In the genomic region with DNA sequence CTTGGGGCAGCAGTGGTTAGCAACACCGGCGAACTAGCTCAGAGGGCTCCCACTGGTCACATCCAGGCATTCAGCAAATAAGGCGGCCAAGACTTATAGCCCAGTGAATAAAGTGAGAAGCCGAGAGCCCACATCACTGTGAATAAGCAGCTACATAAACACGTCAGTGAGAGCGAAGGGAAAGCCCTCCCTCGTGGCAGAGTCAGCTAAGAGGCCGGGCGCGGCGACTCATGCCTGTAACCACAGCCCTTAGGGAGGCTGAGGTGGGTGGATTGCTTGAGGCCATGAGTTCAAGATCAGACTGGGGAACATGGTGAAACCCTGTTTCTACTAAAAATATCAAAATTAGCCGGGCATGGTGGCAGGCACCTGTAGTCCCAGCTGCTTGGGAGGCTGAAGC, we compare ENCODE assay signal across 8 cellular contexts. TPM values are rescaled to one million over a fixed set of nuclear protein-coding genes. Genes with fewer than 3 reads are reported as not detected.
DNase-seq lines count a peak whose midpoint lies in the region; ATAC-seq and TF ChIP-seq lines count a peak whose summit lies in the region.

No MANE protein-coding gene starts in this region.

- peaks cover 6 to 10% of the 10 kb centered on the region in 2 donors for H3K4me1 ChIP-seq in gastrocnemius medialis

- H3K27me3 Mint-ChIP-seq in naive thymus-derived CD8-positive, alpha-beta T cell = no peaks in the 10 kb centered on the region

- H3K4me3 Mint-ChIP-seq in naive thymus-derived CD8-positive, alpha-beta T cell = peak overlapping the region in 8 of 10 donors; percentile 24 to 63 (median 56)

- DNase-seq in AG08396 (ENCODE audit: low spot score) = peak; percentile 41
- DNase-seq in NCI-H226 = peak; percentile 39
- peak; percentile 15 for DNase-seq in activated gamma-delta T cell treated with anti-CD3 and anti-CD28 coated beads, Interleukin-2, amount 50 U/mL, for 16 hours (ENCODE audit: low read depth)
- DNase-seq in naive thymus-derived CD8-positive, alpha-beta T cell = no peak
- DNase-seq in gastrocnemius medialis = no peak
- no peak for DNase-seq in dorsolateral prefrontal cortex
- DNase-seq in NCI-H1092 (lab: John Stamatoyannopoulos, UW) = no peak

- in situ Hi-C loops in gastrocnemius medialis (cut with MboI; ENCODE audit: low sequenced_read_pairs in 4 of 4) = no loop called here

- no peak for TF ChIP-seq POLR2A in gastrocnemius medialis (IDR thresholded peaks at IDR 0.05)

- H3K4me3 ChIP-seq in gastrocnemius medialis = no peak overlapping the region
- H3K4me3 ChIP-seq in dorsolateral prefrontal cortex = no peak overlapping the region

- H3K27me3 ChIP-seq in gastrocnemius medialis (no peaks in the 10 kb centered on the region), dorsolateral prefrontal cortex (no peaks in the 10 kb centered on the region)

- POLR2A ChIA-PET in naive thymus-derived CD8-positive, alpha-beta T cell (lab: Charles Lee) = interaction anchor here (0.5 to 0.9 kb wide), 2 partner anchors 37 to 288 kb away, joined by 3 read pairs; no protein-coding TSS in a partner anchor

- TF ChIP-seq CTCF in gastrocnemius medialis (IDR thresholded peaks at IDR 0.05 in 4 of 5, conservative IDR thresholded peaks at IDR 0.05 in 1 of 5) = no peak
- no peak for TF ChIP-seq CTCF in dorsolateral prefrontal cortex (IDR thresholded peaks at IDR 0.05 in 54 of 56, conservative IDR thresholded peaks at IDR 0.05 in 2 of 56; ENCODE audit: low read depth in 1 of 56, partially characterized antibody in 56 of 56)

- peak overlapping the region in 8 of 10 donors; percentile 19 to 79 (median 46) for H3K27ac Mint-ChIP-seq in naive thymus-derived CD8-positive, alpha-beta T cell

- H3K36me3 ChIP-seq in gastrocnemius medialis = peaks cover 0 to 13% of the 10 kb centered on the region in 2 donors

- peaks cover 11 to 43% (median 33%) of the 10 kb centered on the region in 4 donors for H3K4me1 Mint-ChIP-seq in naive thymus-derived CD8-positive, alpha-beta T cell

- H3K9me3 Mint-ChIP-seq in naive thymus-derived CD8-positive, alpha-beta T cell = no peaks in the 10 kb centered on the region

- H3K9me3 ChIP-seq in gastrocnemius medialis = no peaks in the 10 kb centered on the region

- no peak overlapping the region for H3K27ac ChIP-seq in gastrocnemius medialis
- no peak overlapping the region for H3K27ac ChIP-seq in dorsolateral prefrontal cortex

- peaks cover 0 to 10% (median under 1%) of the 10 kb centered on the region in 3 donors for H3K36me3 Mint-ChIP-seq in naive thymus-derived CD8-positive, alpha-beta T cell

- intact Hi-C loops in gastrocnemius medialis (cut with DNase I; ENCODE audit: low total_unique reads) (loop anchor here (10.0 kb wide), 1 partner anchor 745 kb away; a partner anchor contains a TSS), dorsolateral prefrontal cortex (cut with DNase I) (loop anchor here in 1 of 2 donors (10.0 kb wide), 1 partner anchor 885 kb away; no protein-coding TSS in a partner anchor)

- ATAC-seq in naive thymus-derived CD8-positive, alpha-beta T cell = no peak
- ATAC-seq in gastrocnemius medialis (no peak), GM18861 (IDR thresholded peaks at IDR 0.05; ENCODE audit: unreplicated experiment) (no peak)

RNA-seq across cellular contexts. Expression of a gene that starts 5.2 kb away (rescaled TPM):
- 10 to 100 TPM; 47.6 to 51.6 TPM for total RNA-seq in naive thymus-derived CD8-positive, alpha-beta T cell
- 1 to 10 TPM; 1.5 to 6.8 (median 2.7) TPM for polyA plus RNA-seq in naive thymus-derived CD8-positive, alpha-beta T cell
- total RNA-seq in gastrocnemius medialis = 10 to 100 TPM; 15.9 to 39.6 (median 20.3) TPM
- 10 to 100 TPM; 17.2 to 49.8 (median 28.8) TPM for total RNA-seq in dorsolateral prefrontal cortex

RNA-seq across cellular contexts. Expression of a gene that starts 37.0 kb away (rescaled TPM):
- total RNA-seq in naive thymus-derived CD8-positive, alpha-beta T cell = not detected
- polyA plus RNA-seq in naive thymus-derived CD8-positive, alpha-beta T cell = not detected
- 1 to 10 TPM in 1 of 4 donors, not detected in 3; 1.6 TPM for total RNA-seq in gastrocnemius medialis
- total RNA-seq in dorsolateral prefrontal cortex = 1 to 10 TPM in 91 of 120 experiments, under 1 TPM in 27, not detected in 2; 0.42 to 4.8 (median 1.5) TPM

RNA-seq across cellular contexts. Expression of a gene that starts 37.8 kb away (rescaled TPM):
- total RNA-seq in naive thymus-derived CD8-positive, alpha-beta T cell = 10 to 100 TPM; 73.1 to 80.8 TPM
- 10 to 100 TPM; 16.4 to 23.5 (median 17.4) TPM for polyA plus RNA-seq in naive thymus-derived CD8-positive, alpha-beta T cell
- 10 to 100 TPM; 12.1 to 33.9 (median 27.5) TPM for total RNA-seq in gastrocnemius medialis
- total RNA-seq in dorsolateral prefrontal cortex = 10 to 100 TPM; 41.5 to 97.4 (median 61.9) TPM

RNA-seq across cellular contexts. Expression of a gene that starts 53.0 kb away (rescaled TPM):
- total RNA-seq in naive thymus-derived CD8-positive, alpha-beta T cell = 10 to 100 TPM; 19.8 to 21.2 TPM
- polyA plus RNA-seq in naive thymus-derived CD8-positive, alpha-beta T cell = 10 to 100 TPM; 36.3 to 40.7 (median 38.6) TPM
- 1 to 10 TPM; 3.9 to 8.2 (median 5.9) TPM for total RNA-seq in gastrocnemius medialis
- 10 to 100 TPM in 119 of 120 experiments, 1 to 10 TPM in 1; 9.9 to 26.6 (median 15.6) TPM for total RNA-seq in dorsolateral prefrontal cortex

Comparison
In these comparisons a context has a peak if more than half of its experiments do, and no peak if none do; other contexts are left out.
1. DNase-seq: peak in AG08396 (single experiment), NCI-H226 (single experiment) and activated gamma-delta T cell treated with anti-CD3 and anti-CD28 coated beads, Interleukin-2, amount 50 U/mL, for 16 hours (single experiment); none in naive thymus-derived CD8-positive, alpha-beta T cell (0 of 10), gastrocnemius medialis (0 of 2), dorsolateral prefrontal cortex (0 of 10) and NCI-H1092 (single experiment).